1 cellular context compared by ENCODE assay signal in the genomic region with DNA sequence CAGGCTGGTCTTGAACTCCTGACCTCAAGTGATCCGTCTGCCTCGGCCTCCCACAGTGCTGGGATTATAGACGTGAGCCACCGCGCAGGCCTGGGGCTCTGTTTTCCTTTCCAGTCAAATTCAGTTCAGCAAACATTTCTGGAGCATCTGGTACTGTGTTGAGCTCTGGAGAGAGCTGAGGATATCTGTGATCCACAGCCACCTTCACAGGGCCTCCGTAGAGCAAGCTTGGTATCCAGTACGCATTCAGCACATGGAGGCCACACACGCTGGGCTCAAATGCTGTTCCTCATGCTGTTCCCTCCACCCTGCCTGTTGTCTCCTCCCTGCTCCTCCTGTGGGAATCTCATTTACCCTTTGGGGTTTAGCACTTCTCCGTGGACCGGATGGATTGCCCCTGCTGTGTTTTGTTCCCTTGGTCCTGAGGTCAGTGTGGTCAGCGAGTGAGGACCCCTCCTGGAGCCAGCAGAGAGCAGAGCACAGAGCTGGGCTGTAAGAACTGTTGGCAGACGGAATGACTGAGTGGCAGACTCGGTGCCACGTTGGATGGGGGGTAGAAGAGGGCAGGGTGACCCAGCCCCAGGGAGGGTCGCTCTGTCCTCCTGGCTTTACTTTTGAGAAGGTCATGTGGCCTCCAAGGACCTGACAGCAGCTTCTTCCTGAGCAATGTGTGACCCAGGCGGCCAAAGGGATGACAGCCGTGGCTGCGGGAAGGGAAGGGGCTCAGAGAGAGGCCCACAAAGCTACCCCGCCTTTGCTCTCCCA.
TF ChIP-seq lines count a peak whose summit lies in the region.

No MANE protein-coding gene starts in this region.

TF ChIP-seq in H1, 55 proteins besides CTCF, POLR2A, EP300 and RAD21:
- TF ChIP-seq PHF8 (conservative IDR thresholded peaks at IDR 0.05; ENCODE audit: low read depth, low read length) (no peak), KDM1A (IDR thresholded peaks at IDR 0.05; ENCODE audit: borderline replicate concordance, low read length) (0 out of 2 replicates have a peak, but pooled peaks have one; percentile 15)
